ENCODE assay signal across 14 cellular contexts in genomic region chr12:122123761-122124145, GRCh38. TPM values are rescaled to one million over a fixed set of nuclear protein-coding genes. Genes with fewer than 3 reads are reported as not detected.
A peak's percentile ranks its signal among the peaks of the same experiment; 100 is the strongest.
DNase-seq lines count a peak whose midpoint lies in the region; ATAC-seq and TF ChIP-seq lines count a peak whose summit lies in the region.
"Had no signal": no experiment of that assay in that cellular context is flagged by ENCODE, and none has a peak within 500 bp of the region (broad histone marks: within the 10 kb centered on the region; RNA-seq: fewer than 3 reads in every experiment).

No MANE protein-coding gene starts in this region.

- H3K27ac Mint-ChIP-seq in activated naive CD4-positive, alpha-beta T cell treated with anti-CD3 and anti-CD28 coated beads, Interleukin-2, amount 10 ng/mL, durations not matched to agents 7 days and 5 days, result peak overlapping the region; percentile 61
- H3K27ac Mint-ChIP-seq in activated naive CD4-positive, alpha-beta T cell treated with anti-CD3 and anti-CD28 coated beads for 36 hours, result no peak overlapping the region

- intact Hi-C loops in activated naive CD4-positive, alpha-beta T cell treated with anti-CD3 and anti-CD28 coated beads for 36 hours (cut with micrococcal nuclease), result loop anchor here (1.0 to 5.0 kb wide), 4 partner anchors 45 to 206 kb away; partner anchors contain the start of genes CFAP251 and MLXIP
- intact Hi-C loops in mucosa of descending colon (cut with DNase I, micrococcal nuclease), result loop anchor here in 1 of 2 donors (2.0 to 5.0 kb wide), 2 partner anchors 43 to 71 kb away; no protein-coding TSS in a partner anchor

- H3K4me3 Mint-ChIP-seq in activated naive CD4-positive, alpha-beta T cell treated with anti-CD3 and anti-CD28 coated beads, Interleukin-2, amount 10 ng/mL, durations not matched to agents 7 days and 5 days, result no peak overlapping the region
- H3K4me3 Mint-ChIP-seq in activated naive CD4-positive, alpha-beta T cell treated with anti-CD3 and anti-CD28 coated beads for 36 hours, result no peak overlapping the region

- CTCF ChIA-PET in activated naive CD4-positive, alpha-beta T cell treated with anti-CD3 and anti-CD28 coated beads, Interleukin-2, amount 10 ng/mL, durations not matched to agents 7 days and 5 days (lab: Charles Lee), result interaction anchor here (0.8 to 6.1 kb wide), 21 partner anchors 8 to 230 kb away, joined by 3 to 103 read pairs (median 8); partner anchors contain the start of gene MLXIP
- CTCF ChIA-PET in activated naive CD4-positive, alpha-beta T cell treated with anti-CD3 and anti-CD28 coated beads for 36 hours (lab: Charles Lee), result interaction anchor here (0.6 to 5.1 kb wide), 37 partner anchors 9 to 328 kb away, joined by 3 to 78 read pairs (median 5); no protein-coding TSS in a partner anchor

- no peaks in the 10 kb centered on the region for H3K9me3 ChIP-seq in adipocyte (ENCODE audit: control insufficient read depth, low read length)
- no peaks in the 10 kb centered on the region for H3K9me3 ChIP-seq in mucosa of descending colon
- H3K9me3 ChIP-seq in stomach smooth muscle (ENCODE audit: control insufficient read depth in 2 of 2, low read length in 2 of 2), result no peaks in the 10 kb centered on the region

- H3K27me3 ChIP-seq in adipocyte (replicated peaks; ENCODE audit: control insufficient read depth, insufficient read depth, low read length) (no peaks in the 10 kb centered on the region), stomach smooth muscle (ENCODE audit: control insufficient read depth in 1 of 2, insufficient read depth in 2 of 2, low read length in 2 of 2) (no peaks in the 10 kb centered on the region)

- no peaks in the 10 kb centered on the region for H3K9me3 Mint-ChIP-seq in activated naive CD4-positive, alpha-beta T cell treated with anti-CD3 and anti-CD28 coated beads, Interleukin-2, amount 10 ng/mL, durations not matched to agents 7 days and 5 days
- H3K9me3 Mint-ChIP-seq in activated naive CD4-positive, alpha-beta T cell treated with anti-CD3 and anti-CD28 coated beads for 36 hours, result no peaks in the 10 kb centered on the region

- no peak for DNase-seq in activated naive CD4-positive, alpha-beta T cell treated with anti-CD3 and anti-CD28 coated beads, Interleukin-2, amount 10 ng/mL, durations not matched to agents 7 days and 5 days
- no peak for DNase-seq in activated naive CD4-positive, alpha-beta T cell treated with anti-CD3 and anti-CD28 coated beads for 36 hours
- no peak for DNase-seq in adipocyte (ENCODE audit: low read depth)
- peak in 2 of 3 donors; percentile 35 to 43 for DNase-seq in mucosa of descending colon
- no peak for DNase-seq in central memory CD4-positive, alpha-beta T cell
- DNase-seq in HK-2 (ENCODE audit: unreplicated experiment), result no peak
- DNase-seq in activated naive CD4-positive, alpha-beta T cell treated with anti-CD3 and anti-CD28 coated beads, Interleukin-2, amount 50 U/mL, for 16 hours, result no peak

- H3K36me3 ChIP-seq in adipocyte (ENCODE audit: control insufficient read depth, insufficient read depth, low read length, severe bottlenecking) (peaks cover 16% of the 10 kb centered on the region), mucosa of descending colon (ENCODE audit: low read depth) (peaks cover 4% of the 10 kb centered on the region), stomach smooth muscle (ENCODE audit: control insufficient read depth in 2 of 2, insufficient read depth in 2 of 2, low read length in 2 of 2) (peaks cover 12 to 15% of the 10 kb centered on the region in 2 donors)
- H3K36me3 ChIP-seq: WERI-Rb-1 had no signal

- H3K9ac ChIP-seq in adipocyte (ENCODE audit: low read length) (peak overlapping the region; percentile 51), stomach smooth muscle (ENCODE audit: low read length in 2 of 2) (peak overlapping the region; percentile 7 to 60)

- ATAC-seq in mucosa of descending colon, result peak; percentile 16

- peaks cover 9% of the 10 kb centered on the region for H3K36me3 Mint-ChIP-seq in activated naive CD4-positive, alpha-beta T cell treated with anti-CD3 and anti-CD28 coated beads, Interleukin-2, amount 10 ng/mL, durations not matched to agents 7 days and 5 days
- no peaks in the 10 kb centered on the region for H3K36me3 Mint-ChIP-seq in activated naive CD4-positive, alpha-beta T cell treated with anti-CD3 and anti-CD28 coated beads for 36 hours (ENCODE audit: low read depth)
- H3K36me3 Mint-ChIP-seq: activated naive CD8-positive, alpha-beta T cell had no signal

- H3K27me3 Mint-ChIP-seq in activated naive CD4-positive, alpha-beta T cell treated with anti-CD3 and anti-CD28 coated beads, Interleukin-2, amount 10 ng/mL, durations not matched to agents 7 days and 5 days, result no peaks in the 10 kb centered on the region
- no peaks in the 10 kb centered on the region for H3K27me3 Mint-ChIP-seq in activated naive CD4-positive, alpha-beta T cell treated with anti-CD3 and anti-CD28 coated beads for 36 hours (ENCODE audit: low read depth)
- H3K27me3 Mint-ChIP-seq: activated naive CD8-positive, alpha-beta T cell had no signal

- H3K27ac ChIP-seq in stomach smooth muscle (ENCODE audit: low read length), result no peak overlapping the region
- H3K27ac ChIP-seq: WERI-Rb-1 had no signal

- H3K4me3 ChIP-seq in adipocyte (ENCODE audit: low read length), result no peak overlapping the region
- no peak overlapping the region for H3K4me3 ChIP-seq in mucosa of descending colon
- peak overlapping the region in 1 of 2 donors; percentile 10 for H3K4me3 ChIP-seq in stomach smooth muscle (ENCODE audit: low read length in 2 of 2)

- H3K4me1 ChIP-seq in adipocyte (ENCODE audit: control insufficient read depth, insufficient read depth, low read length) (peaks cover 26% of the 10 kb centered on the region), mucosa of descending colon (ENCODE audit: low read depth) (peaks cover 54% of the 10 kb centered on the region), stomach smooth muscle (ENCODE audit: control insufficient read depth, insufficient read depth, low read length) (peaks cover 43% of the 10 kb centered on the region)

- H3K4me1 Mint-ChIP-seq in activated naive CD4-positive, alpha-beta T cell treated with anti-CD3 and anti-CD28 coated beads, Interleukin-2, amount 10 ng/mL, durations not matched to agents 7 days and 5 days, result peaks cover 32% of the 10 kb centered on the region
- H3K4me1 Mint-ChIP-seq in activated naive CD4-positive, alpha-beta T cell treated with anti-CD3 and anti-CD28 coated beads for 36 hours (ENCODE audit: low read depth), result peaks cover 40% of the 10 kb centered on the region

- no peak for TF ChIP-seq CTCF in mucosa of descending colon (IDR thresholded peaks at IDR 0.05)

RNA-seq across cellular contexts. Expression of gene MLXIP, which starts 45.2 kb away (rescaled TPM):
- total RNA-seq in activated naive CD4-positive, alpha-beta T cell treated with anti-CD3 and anti-CD28 coated beads for 36 hours, result 10 to 100 TPM; 18.8 to 22.0 TPM
- 100 to 1,000 TPM; 194 to 230 (median 201) TPM for total RNA-seq in mucosa of descending colon

RNA-seq across cellular contexts. Expression of gene IL31, which starts 50.3 kb away (rescaled TPM):
- total RNA-seq in activated naive CD4-positive, alpha-beta T cell treated with anti-CD3 and anti-CD28 coated beads for 36 hours, result not detected
- not detected for total RNA-seq in mucosa of descending colon
- total RNA-seq: G401, mononuclear cell, pulmonary artery endothelial cell, ureter had no signal

RNA-seq across cellular contexts. Expression of gene LRRC43, which starts 59.2 kb away (rescaled TPM):
- under 1 TPM in 1 of 2 experiments, not detected in 1; 0.60 TPM for total RNA-seq in activated naive CD4-positive, alpha-beta T cell treated with anti-CD3 and anti-CD28 coated beads for 36 hours
- under 1 TPM in 2 of 3 donors, not detected in 1; 0.19 to 0.51 TPM for total RNA-seq in mucosa of descending colon
- total RNA-seq: G401 had no signal

Comparison
In these comparisons a context has a peak if more than half of its experiments do, and no peak if none do; other contexts are left out.
1. DNase-seq: peak in mucosa of descending colon (2 of 3); none in activated naive CD4-positive, alpha-beta T cell treated with anti-CD3 and anti-CD28 coated beads, Interleukin-2, amount 10 ng/mL, durations not matched to agents 7 days and 5 days (single experiment), activated naive CD4-positive, alpha-beta T cell treated with anti-CD3 and anti-CD28 coated beads for 36 hours (single experiment), adipocyte (single experiment), central memory CD4-positive, alpha-beta T cell (single experiment), HK-2 (single experiment) and activated naive CD4-positive, alpha-beta T cell treated with anti-CD3 and anti-CD28 coated beads, Interleukin-2, amount 50 U/mL, for 16 hours (single experiment).
2. RNA of gene MLXIP, which starts 45.2 kb away (total RNA-seq): 194 to 230 TPM in mucosa of descending colon; 18.8 to 22.0 TPM in activated naive CD4-positive, alpha-beta T cell treated with anti-CD3 and anti-CD28 coated beads for 36 hours; every median in the first group is over 4 times any median in the second.